8 cellular contexts compared by ENCODE assay signal in the genomic region with DNA sequence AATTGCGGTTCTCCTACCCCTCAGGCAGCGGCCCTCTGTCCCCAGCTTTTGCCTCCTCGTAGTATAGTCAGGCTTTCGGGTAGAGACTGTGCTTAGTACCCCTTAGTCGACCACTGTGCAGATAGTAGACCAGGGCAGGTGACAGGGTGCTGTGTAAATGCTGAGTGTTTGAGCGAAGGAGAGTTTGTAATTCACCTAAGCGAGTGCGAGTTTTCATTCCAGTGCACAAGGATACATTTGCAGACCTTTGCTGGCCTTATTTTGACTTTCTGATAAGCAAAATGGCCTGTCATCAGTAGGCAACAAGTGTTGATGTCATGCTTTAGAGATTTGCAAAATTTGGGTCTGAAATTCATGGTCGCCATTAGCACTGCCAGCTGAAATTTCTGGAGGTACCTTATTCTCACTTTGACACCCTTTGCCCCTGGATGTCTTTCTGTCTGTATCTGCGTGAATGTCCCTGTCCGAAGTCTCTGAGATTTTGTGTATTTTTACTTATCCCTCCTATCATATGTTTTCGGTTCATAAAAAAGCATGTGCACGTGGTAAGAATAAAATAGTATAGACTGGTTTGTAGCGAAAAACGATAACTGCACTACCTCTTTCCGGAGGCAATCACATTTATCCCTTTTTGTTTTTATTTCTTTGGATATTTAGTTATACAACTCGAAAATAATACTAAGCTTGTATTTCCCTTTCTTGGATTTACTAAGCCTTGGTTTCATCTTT. TPM values are rescaled to one million over a fixed set of nuclear protein-coding genes. Genes with fewer than 3 reads are reported as not detected.
DNase-seq lines count a peak whose midpoint lies in the region; ATAC-seq and TF ChIP-seq lines count a peak whose summit lies in the region.

No MANE protein-coding gene starts in this region.

- peak overlapping the region; percentile 99 for H3K4me3 ChIP-seq in ectodermal cell (ENCODE audit: insufficient read depth, low read depth, low read length)
- peak overlapping the region; percentile 97 for H3K4me3 ChIP-seq in osteoblast (ENCODE audit: insufficient read depth, low read length)

- H3K27ac Mint-ChIP-seq in activated naive CD4-positive, alpha-beta T cell treated with anti-CD3 and anti-CD28 coated beads for 36 hours = peak overlapping the region; percentile 97

- peaks cover 64% of the 10 kb centered on the region for H3K79me2 ChIP-seq in osteoblast (ENCODE audit: insufficient read depth, low read length)

- H3K27ac ChIP-seq in ectodermal cell (ENCODE audit: insufficient read depth, low read depth, low read length, poor library complexity, severe bottlenecking) (peak overlapping the region; percentile 84), osteoblast (ENCODE audit: low read depth, low read length) (peak overlapping the region; percentile 58)

- H3K4me1 Mint-ChIP-seq in activated naive CD4-positive, alpha-beta T cell treated with anti-CD3 and anti-CD28 coated beads for 36 hours (ENCODE audit: low read depth) = peaks cover 32% of the 10 kb centered on the region

- peaks cover 8% of the 10 kb centered on the region for H3K4me1 ChIP-seq in ectodermal cell (ENCODE audit: control insufficient read depth, insufficient read depth, low read length)
- peaks cover 24% of the 10 kb centered on the region for H3K4me1 ChIP-seq in osteoblast (ENCODE audit: insufficient read depth, low read length)

- H3K4me2 ChIP-seq in osteoblast (ENCODE audit: insufficient read depth, low read length) = peak overlapping the region; percentile 93

- peak overlapping the region; percentile 96 for H3K4me3 Mint-ChIP-seq in activated naive CD4-positive, alpha-beta T cell treated with anti-CD3 and anti-CD28 coated beads for 36 hours

- CTCF ChIA-PET in activated naive CD4-positive, alpha-beta T cell treated with anti-CD3 and anti-CD28 coated beads for 36 hours (lab: Charles Lee) = interaction anchor here (0.5 to 5.3 kb wide), 16 partner anchors 11 to 280 kb away, joined by 3 to 154 read pairs (median 6); no protein-coding TSS in a partner anchor

- ATAC-seq in HG02642 (IDR thresholded peaks at IDR 0.05; ENCODE audit: poor library complexity, unreplicated experiment) = no peak
- no peak for ATAC-seq in HG03097 (IDR thresholded peaks at IDR 0.05; ENCODE audit: low FRiP score, unreplicated experiment)

- no peaks in the 10 kb centered on the region for H3K27me3 Mint-ChIP-seq in activated naive CD4-positive, alpha-beta T cell treated with anti-CD3 and anti-CD28 coated beads for 36 hours (ENCODE audit: low read depth)

- H2AFZ ChIP-seq in osteoblast (ENCODE audit: low read length) = peak overlapping the region; percentile 99

- intact Hi-C loops in activated naive CD4-positive, alpha-beta T cell treated with anti-CD3 and anti-CD28 coated beads for 36 hours (cut with micrococcal nuclease) = loop anchor here (1.0 to 10.0 kb wide), 13 partner anchors 31 to 1304 kb away; a partner anchor contains a TSS

- no peak for DNase-seq in activated naive CD4-positive, alpha-beta T cell treated with anti-CD3 and anti-CD28 coated beads for 36 hours
- DNase-seq in activated naive CD4-positive, alpha-beta T cell treated with Interleukin-2 at 50 U/mL for 16 hours = no peak
- peak; percentile 20 for DNase-seq in NCI-H2227 (lab: John Stamatoyannopoulos, UW; ENCODE audit: unreplicated experiment)
- peak; percentile 36 for DNase-seq in osteoblast (ENCODE audit: insufficient read length, low spot score, missing footprints)
- DNase-seq in GM19240 (ENCODE audit: insufficient read length, low spot score) = no peak

- H4K20me1 ChIP-seq in osteoblast (ENCODE audit: insufficient read depth, low read length) = no peaks in the 10 kb centered on the region

- no peaks in the 10 kb centered on the region for H3K36me3 ChIP-seq in ectodermal cell (ENCODE audit: control insufficient read depth, insufficient read depth, low read length)
- no peaks in the 10 kb centered on the region for H3K36me3 ChIP-seq in osteoblast (ENCODE audit: insufficient read depth, low read length)

- no peaks in the 10 kb centered on the region for H3K9me3 Mint-ChIP-seq in activated naive CD4-positive, alpha-beta T cell treated with anti-CD3 and anti-CD28 coated beads for 36 hours

- H3K9me3 ChIP-seq in ectodermal cell (ENCODE audit: control insufficient read depth, low read length) (no peaks in the 10 kb centered on the region), osteoblast (ENCODE audit: low read depth, low read length) (no peaks in the 10 kb centered on the region)

- WGBS in ectodermal cell, 2 experiments = 10 to 24% methylated on average over 13 to 17 of the region's 17 CpGs

- no peak for TF ChIP-seq CTCF in osteoblast (IDR thresholded peaks at IDR 0.05; ENCODE audit: extremely low read depth, low read depth, low read length)

- H3K27me3 ChIP-seq in ectodermal cell (ENCODE audit: control insufficient read depth, insufficient read depth, low read length, poor library complexity, severe bottlenecking) (no peaks in the 10 kb centered on the region), osteoblast (ENCODE audit: insufficient read depth, low read length) (no peaks in the 10 kb centered on the region)

- peaks cover 48% of the 10 kb centered on the region for H3K36me3 Mint-ChIP-seq in activated naive CD4-positive, alpha-beta T cell treated with anti-CD3 and anti-CD28 coated beads for 36 hours (ENCODE audit: low read depth)

RNA-seq across cellular contexts. Expression of a gene that starts 1.9 kb away (rescaled TPM):
- 100 to 1,000 TPM; 274 to 289 TPM for total RNA-seq in activated naive CD4-positive, alpha-beta T cell treated with anti-CD3 and anti-CD28 coated beads for 36 hours
- 281 TPM for polyA plus RNA-seq in ectodermal cell (2013, experiment 1 of 4)
- polyA plus RNA-seq in ectodermal cell (2013, experiment 2 of 4) = 266 TPM
- 196 TPM for polyA plus RNA-seq in ectodermal cell (2013, experiment 3 of 4)
- 203 TPM for polyA plus RNA-seq in ectodermal cell (2013, experiment 4 of 4)
- total RNA-seq in osteoblast = 7.2 and 7.7 TPM in 2 replicates

Comparison
In these comparisons a context has a peak if more than half of its experiments do, and no peak if none do; other contexts are left out.
1. DNase-seq: peak in NCI-H2227 (single experiment) and osteoblast (single experiment); none in activated naive CD4-positive, alpha-beta T cell treated with anti-CD3 and anti-CD28 coated beads for 36 hours (single experiment), activated naive CD4-positive, alpha-beta T cell treated with Interleukin-2 at 50 U/mL for 16 hours (single experiment) and GM19240 (single experiment).
2. RNA of a gene that starts 1.9 kb away (total RNA-seq): 274 to 289 TPM in activated naive CD4-positive, alpha-beta T cell treated with anti-CD3 and anti-CD28 coated beads for 36 hours; 7.2 to 7.7 TPM in osteoblast; every median in the first group is over 10 times any median in the second.